1 cellular context compared by ENCODE assay signal in genomic region chr15:94844533-94845390, GRCh38.
TF ChIP-seq lines count a peak whose summit lies in the region.

No MANE protein-coding gene starts in this region.

TF ChIP-seq in HepG2, 621 proteins besides CTCF, POLR2A, EP300 and RAD21 (continued from another document and continues in another):
- no peak; the same call in 1 of the 2 replicates for TF ChIP-seq ZFP91 (CRISPR knock-in tag; IDR thresholded peaks at IDR 0.05; ENCODE audit: borderline replicate concordance)
- TF ChIP-seq GATAD1 (CRISPR knock-in tag; IDR thresholded peaks at IDR 0.05), result no peak; the same call in 1 of the 2 replicates
- TF ChIP-seq ZNF710 (CRISPR knock-in tag; IDR thresholded peaks at IDR 0.05; ENCODE audit: borderline replicate concordance), result 0 out of 2 replicates have a peak, but pooled peaks have one; percentile 37
- TF ChIP-seq ZNF792 (CRISPR knock-in tag; IDR thresholded peaks at IDR 0.05), result no peak
- TF ChIP-seq CAMTA2 (CRISPR knock-in tag; IDR thresholded peaks at IDR 0.05; ENCODE audit: borderline replicate concordance), result no peak
- no peak for TF ChIP-seq KLF13 (CRISPR knock-in tag; IDR thresholded peaks at IDR 0.05)
- TF ChIP-seq ZNF7 (CRISPR knock-in tag; IDR thresholded peaks at IDR 0.05), result no peak
- TF ChIP-seq SALL2 (CRISPR knock-in tag; IDR thresholded peaks at IDR 0.05), result no peak
- peak; percentile 75; the same call in 1 of the 2 replicates for TF ChIP-seq ZNF703 (CRISPR knock-in tag; IDR thresholded peaks at IDR 0.05; ENCODE audit: borderline replicate concordance)
- peak; percentile 54; the same call in 1 of the 2 replicates for TF ChIP-seq GATA4 (IDR thresholded peaks at IDR 0.05; ENCODE audit: borderline replicate concordance, low read depth)
- no peak for TF ChIP-seq ZNF121 (CRISPR knock-in tag; IDR thresholded peaks at IDR 0.05)
- no peak for TF ChIP-seq MAFG (CRISPR knock-in tag; IDR thresholded peaks at IDR 0.05)
- TF ChIP-seq ZNF205 (CRISPR knock-in tag; IDR thresholded peaks at IDR 0.05), result no peak
- no peak for TF ChIP-seq RFX3 (CRISPR knock-in tag; IDR thresholded peaks at IDR 0.05)
- no peak for TF ChIP-seq ZNF282 (IDR thresholded peaks at IDR 0.05; ENCODE audit: partially characterized antibody)
- no peak for TF ChIP-seq NFYC (CRISPR knock-in tag; IDR thresholded peaks at IDR 0.05)
- TF ChIP-seq ZNF496 (CRISPR knock-in tag; IDR thresholded peaks at IDR 0.05; ENCODE audit: insufficient replicate concordance), result no peak
- no peak for TF ChIP-seq HNRNPUL1 (IDR thresholded peaks at IDR 0.05; ENCODE audit: low read depth, low read length)
- TF ChIP-seq HMG20B (CRISPR knock-in tag; conservative IDR thresholded peaks at IDR 0.05), result peak; percentile 47; the same call in 1 of the 2 replicates
- no peak for TF ChIP-seq GFI1 (CRISPR knock-in tag; IDR thresholded peaks at IDR 0.05; ENCODE audit: borderline replicate concordance)
- no peak for TF ChIP-seq TRIM22 (IDR thresholded peaks at IDR 0.05)
- TF ChIP-seq JUNB (CRISPR knock-in tag; IDR thresholded peaks at IDR 0.05; ENCODE audit: borderline replicate concordance), result no peak
- peak; percentile 83 for TF ChIP-seq NR2F2 (IDR thresholded peaks at IDR 0.05; ENCODE audit: borderline replicate concordance, low read depth)
- no peak for TF ChIP-seq PAWR (CRISPR knock-in tag; IDR thresholded peaks at IDR 0.05; ENCODE audit: borderline replicate concordance)
- TF ChIP-seq XBP1 (CRISPR knock-in tag; IDR thresholded peaks at IDR 0.05), result no peak
- TF ChIP-seq ZNF761 (CRISPR knock-in tag; conservative IDR thresholded peaks at IDR 0.05), result 0 out of 2 replicates have a peak, but pooled peaks have one; percentile 40
- TF ChIP-seq GZF1 (CRISPR knock-in tag; IDR thresholded peaks at IDR 0.05), result no peak
- TF ChIP-seq IRF9 (CRISPR knock-in tag; IDR thresholded peaks at IDR 0.05; ENCODE audit: borderline replicate concordance), result peak; percentile 57; the same call in 1 of the 2 replicates
- TF ChIP-seq ZNF678 (CRISPR knock-in tag; IDR thresholded peaks at IDR 0.05), result no peak; the same call in 1 of the 2 replicates
- no peak for TF ChIP-seq CCAR2 (optimal IDR thresholded peaks at IDR 0.05; ENCODE audit: low read depth, low read length)
- TF ChIP-seq JARID2 (CRISPR knock-in tag; IDR thresholded peaks at IDR 0.05; ENCODE audit: insufficient replicate concordance), result no peak
- TF ChIP-seq ZBTB34 (CRISPR knock-in tag; IDR thresholded peaks at IDR 0.05), result no peak
- peak; percentile 90 for TF ChIP-seq HNF1A (IDR thresholded peaks at IDR 0.05; ENCODE audit: low read depth)
- peak; percentile 94 for TF ChIP-seq HNF1A (CRISPR knock-in tag; IDR thresholded peaks at IDR 0.05; ENCODE audit: borderline replicate concordance)
- no peak for TF ChIP-seq ZBTB46 (CRISPR knock-in tag; IDR thresholded peaks at IDR 0.05; ENCODE audit: borderline replicate concordance)
- no peak for TF ChIP-seq PLSCR1 (CRISPR knock-in tag; IDR thresholded peaks at IDR 0.05; ENCODE audit: borderline replicate concordance)
- TF ChIP-seq ZMYM3 (CRISPR knock-in tag; IDR thresholded peaks at IDR 0.05), result no peak
- TF ChIP-seq IRX3 (CRISPR knock-in tag; IDR thresholded peaks at IDR 0.05; ENCODE audit: borderline replicate concordance, low read depth), result no peak
- TF ChIP-seq SATB2 (CRISPR knock-in tag; IDR thresholded peaks at IDR 0.05), result no peak
- TF ChIP-seq CHCHD3 (CRISPR knock-in tag; IDR thresholded peaks at IDR 0.05), result no peak
- no peak for TF ChIP-seq ZNF264 (CRISPR knock-in tag; IDR thresholded peaks at IDR 0.05)
- TF ChIP-seq HOXA5 (CRISPR knock-in tag; IDR thresholded peaks at IDR 0.05), result no peak
- TF ChIP-seq TEAD2 (CRISPR knock-in tag; IDR thresholded peaks at IDR 0.05), result no peak
- TF ChIP-seq PRDM15 (CRISPR knock-in tag; IDR thresholded peaks at IDR 0.05), result no peak
- no peak for TF ChIP-seq ZNF724P (CRISPR knock-in tag; IDR thresholded peaks at IDR 0.05; ENCODE audit: borderline replicate concordance)
- 0 out of 2 replicates have a peak, but pooled peaks have one; percentile 54 for TF ChIP-seq ZNF224 (CRISPR knock-in tag; IDR thresholded peaks at IDR 0.05)
- no peak for TF ChIP-seq ZNF775 (CRISPR knock-in tag; IDR thresholded peaks at IDR 0.05; ENCODE audit: borderline replicate concordance)
- TF ChIP-seq ZBTB38 (CRISPR knock-in tag; IDR thresholded peaks at IDR 0.05), result no peak
- peak; percentile 78 for TF ChIP-seq PHF21A (CRISPR knock-in tag; IDR thresholded peaks at IDR 0.05)
- peak; percentile 38 for TF ChIP-seq ZNF781 (CRISPR knock-in tag; IDR thresholded peaks at IDR 0.05; ENCODE audit: borderline replicate concordance, not compliant biosample characterization)
- TF ChIP-seq SIX4 (CRISPR knock-in tag; IDR thresholded peaks at IDR 0.05), result no peak
